Comparison of ENCODE assay signal across 8 cellular contexts in genomic region chr11:76445122-76446084, GRCh38. TPM values are rescaled to one million over a fixed set of nuclear protein-coding genes. Genes with fewer than 3 reads are reported as not detected.
A peak's percentile ranks its signal among the peaks of the same experiment; 100 is the strongest.
DNase-seq lines count a peak whose midpoint lies in the region; ATAC-seq and TF ChIP-seq lines count a peak whose summit lies in the region.

No MANE protein-coding gene starts in this region.

- TF ChIP-seq CTCF in foreskin keratinocyte (conservative IDR thresholded peaks at IDR 0.05) = peak; percentile 35
- peak; percentile 37 for TF ChIP-seq CTCF in neural crest cell (conservative IDR thresholded peaks at IDR 0.05)
- TF ChIP-seq CTCF in stomach (IDR thresholded peaks at IDR 0.05) = no peak

- no peaks in the 10 kb centered on the region for H3K9me3 ChIP-seq in stomach

- H3K36me3 ChIP-seq in stomach = peaks cover 0 to 35% (median 23%) of the 10 kb centered on the region in 4 donors

- H3K4me1 ChIP-seq in foreskin keratinocyte = peaks cover 12% of the 10 kb centered on the region
- peaks cover 9 to 29% (median 25%) of the 10 kb centered on the region in 4 donors for H3K4me1 ChIP-seq in stomach

- 0 to 1% (median 0%) methylated on average over 24 to 56 of the region's 56 CpGs for WGBS in stomach, 5 donors

- TF ChIP-seq POLR2A in stomach (IDR thresholded peaks at IDR 0.05) = no peak

- H3K9me3 Mint-ChIP-seq in neural crest cell = no peaks in the 10 kb centered on the region

- no peak for TF ChIP-seq EP300 in stomach (IDR thresholded peaks at IDR 0.05)

- peak overlapping the region; percentile 99 for H3K4me3 Mint-ChIP-seq in neural crest cell

- peak overlapping the region; percentile 88 to 98 (median 96) for H3K4me3 ChIP-seq in stomach

- no peaks in the 10 kb centered on the region for H3K27me3 Mint-ChIP-seq in neural crest cell (ENCODE audit: low read depth)

- H3K36me3 Mint-ChIP-seq in neural crest cell (ENCODE audit: low read depth) = peaks cover 5% of the 10 kb centered on the region

- H3K27ac ChIP-seq in foreskin keratinocyte (peak overlapping the region; percentile 90), stomach (peak overlapping the region; percentile 84 to 93 (median 91))

- H3K4me1 Mint-ChIP-seq in neural crest cell = peaks cover 36% of the 10 kb centered on the region

- peak overlapping the region; percentile 99 for H3K27ac Mint-ChIP-seq in neural crest cell (ENCODE audit: unreplicated experiment)

- intact Hi-C loops in stomach (cut with DNase I; ENCODE audit: low total_unique reads) = loop anchor here (5.0 kb wide), 1 partner anchor 73 kb away; no protein-coding TSS in a partner anchor

- DNase-seq in DMS153 treated with DMSO at 0.1 percent for 48 hours (lab: John Stamatoyannopoulos, UW; ENCODE audit: unreplicated experiment) = peak; percentile 42
- DNase-seq in LHCN-M2 (ENCODE audit: low read depth) = peak; percentile 90
- peak; percentile 77 to 83 for DNase-seq in SHP77 (lab: John Stamatoyannopoulos, UW)
- DNase-seq in activated gamma-delta T cell treated with anti-CD3 and anti-CD28 coated beads, Interleukin-2, amount 50 U/mL, for 16 hours (ENCODE audit: low read depth) = peak; percentile 10
- peak; percentile 76 to 82 for DNase-seq in foreskin keratinocyte
- DNase-seq in neural crest cell (ENCODE audit: low read depth, low spot score) = peak; percentile 68
- DNase-seq in stomach = peak; percentile 66

- H3K27me3 ChIP-seq in foreskin keratinocyte = no peaks in the 10 kb centered on the region
- H3K27me3 ChIP-seq in stomach = no peaks in the 10 kb centered on the region

- ATAC-seq in GM21737 (IDR thresholded peaks at IDR 0.05; ENCODE audit: unreplicated experiment) = peak; percentile 20
- ATAC-seq in foreskin keratinocyte = peak; percentile 75

RNA-seq across cellular contexts. Expression of gene EMSY, which starts 0.6 kb away (rescaled TPM):
- total RNA-seq in LHCN-M2 (2014; rRNA removed) = 19.3 and 21.1 TPM in 2 replicates
- polyA plus RNA-seq in LHCN-M2 (2012) = 4.5 TPM
- total RNA-seq in foreskin keratinocyte = 11.5 and 11.8 TPM in 2 replicates
- polyA plus RNA-seq in foreskin keratinocyte = 3.0 and 3.8 TPM in 2 replicates
- 39.1 and 40.1 TPM in 2 replicates for total RNA-seq in neural crest cell
- 100 to 1,000 TPM in 1 of 5 donors, 10 to 100 TPM in 4; 10.1 to 185 (median 32.2) TPM for total RNA-seq in stomach
- 1 to 10 TPM; 3.7 to 5.0 (median 4.2) TPM for polyA plus RNA-seq in stomach

Comparison
In these comparisons a context has a peak if more than half of its experiments do, and no peak if none do; other contexts are left out.
1. Peak in every context shown above with its lines: DNase-seq, ATAC-seq, H3K4me3 ChIP-seq and H3K27ac ChIP-seq.
2. DNase-seq: peak in every context shown above with its lines; median percentile 90 in LHCN-M2; 80 in SHP77; 79 in foreskin keratinocyte; 68 in neural crest cell; 66 in stomach; 42 in DMS153 treated with DMSO at 0.1 percent for 48 hours; 10 in activated gamma-delta T cell treated with anti-CD3 and anti-CD28 coated beads, Interleukin-2, amount 50 U/mL, for 16 hours.
3. CTCF ChIP-seq: peak in foreskin keratinocyte (single experiment) and neural crest cell (single experiment); none in stomach (0 of 7).